31 cellular contexts compared by ENCODE assay signal in genomic region chr4:62676962-62677361, GRCh38.
"Had no signal": no experiment of that assay in that cellular context is flagged by ENCODE, and none has a peak within 500 bp of the region (broad histone marks: within the 10 kb centered on the region; RNA-seq: fewer than 3 reads in every experiment).

No MANE protein-coding gene starts in this region.

- H3K4me3 ChIP-seq: coronary artery, dorsolateral prefrontal cortex, gastroesophageal sphincter, heart right ventricle had no signal

- H3K27me3 Mint-ChIP-seq: activated B cell treated with CpG ODN at 0.5 μM for 24 hours; activated CD8-positive, alpha-beta T cell treated with anti-CD3 and anti-CD28 coated beads for 36 hours; activated naive CD8-positive, alpha-beta T cell; activated T-helper 17 cell treated with anti-CD3 and anti-CD28 coated beads, Interleukin-2, amount 50 U/mL, for 72 hours; central memory CD8-positive, alpha-beta T cell; dendritic cell treated with granulocyte-macrophage colony-stimulating factor and Interleukin-4, amounts not matched to agents 40 ng/mL and 50 ng/mL, for 4 days; effector memory CD8-positive, alpha-beta T cell; T-helper 17 cell had no signal

- DNase-seq: activated B cell treated with CpG ODN at 0.5 μM for 24 hours; activated CD4-positive, alpha-beta T cell treated with anti-CD3 and anti-CD28 coated beads for 48 hours; activated CD4-positive, alpha-beta T cell treated with anti-CD3 and anti-CD28 coated beads, Interleukin-2, amount 50 U/mL, for 1 hour; activated CD4-positive, alpha-beta T cell treated with anti-CD3 and anti-CD28 coated beads, Interleukin-2, amount 50 U/mL, for 48 hours; activated CD8-positive, alpha-beta memory T cell treated with anti-CD3 and anti-CD28 coated beads for 24 hours; activated CD8-positive, alpha-beta T cell treated with anti-CD3 and anti-CD28 coated beads for 36 hours; activated effector memory CD4-positive, alpha-beta T cell treated with Interleukin-2 at 50 U/mL for 16 hours; activated gamma-delta T cell treated with Interleukin-2 at 50 U/mL for 16 hours; activated naive CD4-positive, alpha-beta T cell treated with anti-CD3 and anti-CD28 coated beads, Interleukin-2, amount 50 U/mL, for 16 hours; activated naive CD4-positive, alpha-beta T cell treated with Interleukin-2 at 50 U/mL for 16 hours; activated T-cell treated with anti-CD3 and anti-CD28 coated beads, Interleukin-2, amount 50 U/mL, for 4 hours; amniotic stem cell; anterior cingulate cortex; brain microvascular endothelial cell; dorsolateral prefrontal cortex; effector memory CD8-positive, alpha-beta T cell; foreskin fibroblast; heart right ventricle; T-helper 1 cell; T-helper 17 cell; T1000; WERI-Rb-1 had no signal

- H3K4me1 Mint-ChIP-seq: activated B cell treated with CpG ODN at 0.5 μM for 24 hours; activated T-helper 17 cell treated with anti-CD3 and anti-CD28 coated beads, Interleukin-2, amount 50 U/mL, for 72 hours; central memory CD8-positive, alpha-beta T cell; T-helper 17 cell had no signal

- H3K36me3 ChIP-seq: brain microvascular endothelial cell, gastroesophageal sphincter, heart right ventricle, WERI-Rb-1 had no signal

- ATAC-seq: activated CD4-positive, CD25-positive, alpha-beta regulatory T cell treated with anti-CD3 and anti-CD28 coated beads, Interleukin-2, amount 50 U/mL, for 24 hours; activated CD8-positive, alpha-beta T cell treated with anti-CD3 and anti-CD28 coated beads for 36 hours; activated T-cell treated with anti-CD3 and anti-CD28 coated beads, Interleukin-2, amount 50 U/mL, for 4 hours; activated T-helper 17 cell treated with anti-CD3 and anti-CD28 coated beads, Interleukin-2, amount 50 U/mL, for 72 hours; effector memory CD8-positive, alpha-beta T cell; gastroesophageal sphincter; heart right ventricle; T-helper 17 cell had no signal

- H3K36me3 Mint-ChIP-seq: activated naive CD8-positive, alpha-beta T cell had no signal

- H3K4me1 ChIP-seq: gastroesophageal sphincter, heart right ventricle had no signal

- H3K27ac Mint-ChIP-seq: activated B cell treated with CpG ODN at 0.5 μM for 24 hours; activated CD8-positive, alpha-beta T cell treated with anti-CD3 and anti-CD28 coated beads for 36 hours; activated naive CD8-positive, alpha-beta T cell; activated T-helper 17 cell treated with anti-CD3 and anti-CD28 coated beads, Interleukin-2, amount 50 U/mL, for 72 hours; dendritic cell treated with granulocyte-macrophage colony-stimulating factor and Interleukin-4, amounts not matched to agents 40 ng/mL and 50 ng/mL, for 4 days; effector memory CD8-positive, alpha-beta T cell; T-helper 17 cell; T-helper 2 cell treated with Interferon-gamma antibody and Interleukin-4, amounts not matched to agents 5 μg/mL and 100 μg/mL, for 36 hours had no signal

- H3K4me3 Mint-ChIP-seq: activated B cell treated with CpG ODN at 0.5 μM for 24 hours; activated CD8-positive, alpha-beta T cell treated with anti-CD3 and anti-CD28 coated beads for 36 hours; activated naive CD8-positive, alpha-beta T cell; activated T-cell treated with anti-CD3 and anti-CD28 coated beads, Interleukin-2, amount 50 U/mL, for 4 hours; activated T-helper 17 cell treated with anti-CD3 and anti-CD28 coated beads, Interleukin-2, amount 50 U/mL, for 72 hours; central memory CD8-positive, alpha-beta T cell; dendritic cell treated with granulocyte-macrophage colony-stimulating factor and Interleukin-4, amounts not matched to agents 40 ng/mL and 50 ng/mL, for 4 days; effector memory CD8-positive, alpha-beta T cell; T-helper 17 cell; T-helper 2 cell treated with Interferon-gamma antibody and Interleukin-4, amounts not matched to agents 5 μg/mL and 100 μg/mL, for 36 hours had no signal

- H3K27me3 ChIP-seq: brain microvascular endothelial cell, dorsolateral prefrontal cortex, gastroesophageal sphincter, heart right ventricle had no signal

- H3K27ac ChIP-seq: brain microvascular endothelial cell, coronary artery, dorsolateral prefrontal cortex, epithelial cell of prostate, gastroesophageal sphincter, heart right ventricle, WERI-Rb-1 had no signal
